26 cellular contexts compared by ENCODE assay signal in genomic region chr22:26712158-26712557, GRCh38.
"Had no signal": no experiment of that assay in that cellular context is flagged by ENCODE, and none has a peak within 500 bp of the region (broad histone marks: within the 10 kb centered on the region; RNA-seq: fewer than 3 reads in every experiment).

No MANE protein-coding gene starts in this region.

- DNase-seq: activated CD4-positive, alpha-beta T cell treated with anti-CD3 and anti-CD28 coated beads, Interleukin-2, amount 50 U/mL, for 1 hour; activated CD8-positive, alpha-beta T cell treated with anti-CD3 and anti-CD28 coated beads, Interleukin-2, amount 10 ng/mL, durations not matched to agents 7 days and 5 days; amniotic stem cell; endodermal cell; head of caudate nucleus; islet precursor cell; left colon; mucosa of descending colon; occipital lobe; posterior cingulate gyrus; right lobe of liver; stimulated activated CD4-positive, alpha-beta T cell treated with anti-CD3 and anti-CD28 coated beads, Interleukin-2, amount 100 ng/mL, for 24 hours; stomach; uterus had no signal

- ATAC-seq: activated CD4-positive, CD25-positive, alpha-beta regulatory T cell treated with anti-CD3 and anti-CD28 coated beads, Interleukin-2, amount 50 U/mL, for 24 hours; activated CD8-positive, alpha-beta T cell treated with anti-CD3 and anti-CD28 coated beads, Interleukin-2, amount 10 ng/mL, durations not matched to agents 7 days and 5 days; activated naive CD4-positive, alpha-beta T cell treated with anti-CD3 and anti-CD28 coated beads, Interleukin-2, amount 50 U/mL, for 72 hours; activated T-helper 17 cell treated with anti-CD3 and anti-CD28 coated beads, Interleukin-2, amount 50 U/mL, for 72 hours; gastroesophageal sphincter had no signal

- H3K27me3 Mint-ChIP-seq: activated T-helper 17 cell treated with anti-CD3 and anti-CD28 coated beads, Interleukin-2, amount 50 U/mL, for 72 hours; memory B cell had no signal

- H3K36me3 ChIP-seq: right lobe of liver, uterus had no signal

- H3K9me3 Mint-ChIP-seq: activated T-helper 17 cell treated with anti-CD3 and anti-CD28 coated beads, Interleukin-2, amount 50 U/mL, for 72 hours; memory B cell; stimulated activated effector memory CD8-positive, alpha-beta T cell treated with anti-CD3 and anti-CD28 coated beads, Interleukin-12 subunit alpha, Interleukin-12 subunit beta, amount 100 ng/mL, for 72 hours had no signal

- H3K4me3 ChIP-seq: coronary artery, gastroesophageal sphincter, mucosa of descending colon, right lobe of liver, skin epidermis, stomach, suprapubic skin, tibial nerve, uterus had no signal

- H3K4me1 ChIP-seq: gastroesophageal sphincter, right lobe of liver, stomach, suprapubic skin, tibial nerve, uterus had no signal

- H3K4me3 Mint-ChIP-seq: activated CD8-positive, alpha-beta T cell treated with anti-CD3 and anti-CD28 coated beads, Interleukin-2, amount 10 ng/mL, durations not matched to agents 7 days and 5 days; activated T-helper 17 cell treated with anti-CD3 and anti-CD28 coated beads, Interleukin-2, amount 50 U/mL, for 72 hours; endodermal cell; memory B cell; neural crest cell; stimulated activated effector memory CD8-positive, alpha-beta T cell treated with anti-CD3 and anti-CD28 coated beads, Interleukin-12 subunit alpha, Interleukin-12 subunit beta, amount 100 ng/mL, for 72 hours had no signal

- H3K27me3 ChIP-seq: gastroesophageal sphincter, right lobe of liver, stomach, suprapubic skin, tibial nerve, uterus had no signal

- H3K27ac ChIP-seq: coronary artery, epithelial cell of prostate, gastroesophageal sphincter, right lobe of liver, skin epidermis, stomach, suprapubic skin, tibial nerve, uterus had no signal

- H3K27ac Mint-ChIP-seq: activated naive CD4-positive, alpha-beta T cell treated with anti-CD3 and anti-CD28 coated beads, Interleukin-2, amount 50 U/mL, for 72 hours; activated T-helper 17 cell treated with anti-CD3 and anti-CD28 coated beads, Interleukin-2, amount 50 U/mL, for 72 hours; endodermal cell had no signal

- H3K9me3 ChIP-seq: gastroesophageal sphincter, mucosa of descending colon, right lobe of liver, stomach, suprapubic skin, uterus had no signal
